ENCODE assay signal across 20 cellular contexts in the genomic region with DNA sequence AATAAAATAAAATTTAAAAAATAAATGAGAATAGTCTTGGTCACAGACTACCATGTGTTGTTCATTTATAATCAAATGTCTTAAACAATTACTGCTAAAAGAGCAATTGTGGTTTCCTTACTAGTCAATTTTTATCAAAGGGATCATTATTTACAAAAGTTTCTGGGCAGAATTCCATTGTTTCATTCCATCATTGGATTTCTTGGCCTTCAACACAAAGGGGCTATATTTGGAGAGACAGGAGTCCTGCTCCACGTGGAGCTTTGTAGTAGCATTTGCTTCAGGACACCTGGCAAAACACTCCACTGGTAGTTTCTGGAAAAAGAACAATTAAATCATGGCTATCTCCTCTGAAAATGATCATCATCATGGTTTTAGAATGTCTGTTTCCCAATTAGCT. TPM values are rescaled to one million over a fixed set of nuclear protein-coding genes. Genes with fewer than 3 reads are reported as not detected.
DNase-seq lines count a peak whose midpoint lies in the region; ATAC-seq, FAIRE-seq and TF ChIP-seq lines count a peak whose summit lies in the region.
"Had no signal": no experiment of that assay in that cellular context is flagged by ENCODE, and none has a peak within 500 bp of the region (broad histone marks: within the 10 kb centered on the region; RNA-seq: fewer than 3 reads in every experiment).

No MANE protein-coding gene starts in this region.

- no peaks in the 10 kb centered on the region for H4K20me1 ChIP-seq in endothelial cell of umbilical vein (replicated peaks; ENCODE audit: control insufficient read depth, extremely low read depth, insufficient read depth, low read length)

- H3K27me3 ChIP-seq in endothelial cell of umbilical vein (ENCODE audit: control insufficient read depth in 2 of 2, insufficient read depth in 2 of 2, low read length in 2 of 2) (no peaks in the 10 kb centered on the region), thyroid gland (no peaks in the 10 kb centered on the region)
- H3K27me3 ChIP-seq: BE2C, SJSA1 had no signal

- no peak for FAIRE-seq in endothelial cell of umbilical vein (lab: Jason Lieb, UNC)
- FAIRE-seq: D721Med, G401.6 had no signal

- H3K27ac ChIP-seq in endothelial cell of umbilical vein (ENCODE audit: insufficient read depth, low read depth, low read length) (no peak overlapping the region), thyroid gland (peak overlapping the region in 2 of 3 donors; percentile 12 to 27)
- H3K27ac ChIP-seq: PC-9, SJSA1 had no signal

- peak; percentile 49 for DNase-seq in RPMI7951 (ENCODE audit: low read depth)
- DNase-seq in endothelial cell of umbilical vein (ENCODE audit: low read depth, low spot score) = peak; percentile 19
- DNase-seq in lung microvascular endothelial cell (ENCODE audit: low read depth in 2 of 2) = peak; percentile 4 to 5
- no peak for DNase-seq in thyroid gland
- DNase-seq in activated naive CD8-positive, alpha-beta T cell treated with anti-CD3 and anti-CD28 coated beads, Interleukin-2, amount 50 U/mL, for 24 hours = no peak
- DNase-seq in COLO829 (ENCODE audit: low spot score) = no peak
- DNase-seq in stimulated activated naive B cell treated with anti-CD40 and anti-IgM and Interleukin-4, amounts not matched to agents 10 μg/mL and 1 μg/mL and 100 μg/mL, for 72 hours = no peak
- DNase-seq: ACHN; BE2C; CD8-positive, alpha-beta T cell; DMS79 treated with DMSO at 0.1 percent for 48 hours; NCI-H1417 treated with DMSO at 0.1 percent for 48 hours; NCI-H2029 treated with DMSO at 0.1 percent for 48 hours; NCI-H774; PC-9 had no signal

- H3K9me1 ChIP-seq in endothelial cell of umbilical vein (replicated peaks; ENCODE audit: control insufficient read depth, extremely low read depth, insufficient read depth, low read length) = no peaks in the 10 kb centered on the region

- H3K79me2 ChIP-seq in endothelial cell of umbilical vein (ENCODE audit: control insufficient read depth, insufficient read depth, low read length) = no peaks in the 10 kb centered on the region

- ATAC-seq in activated naive CD8-positive, alpha-beta T cell treated with anti-CD3 and anti-CD28 coated beads, Interleukin-2, amount 50 U/mL, for 24 hours = no peak
- ATAC-seq in stimulated activated naive B cell treated with anti-CD40 and anti-IgM and Interleukin-4, amounts not matched to agents 10 μg/mL and 1 μg/mL and 100 μg/mL, for 72 hours (replicated peaks) = no peak
- ATAC-seq: CD8-positive, alpha-beta T cell had no signal

- no peak overlapping the region for H2AFZ ChIP-seq in endothelial cell of umbilical vein (ENCODE audit: low read depth, low read length)
- H2AFZ ChIP-seq: PC-9 had no signal

- H3K36me3 Mint-ChIP-seq in activated naive CD8-positive, alpha-beta T cell treated with anti-CD3 and anti-CD28 coated beads, Interleukin-2, amount 50 U/mL, for 24 hours (ENCODE audit: low read depth) = no peaks in the 10 kb centered on the region
- peaks cover 0 to 3% of the 10 kb centered on the region in 2 donors for H3K36me3 Mint-ChIP-seq in stimulated activated naive B cell treated with anti-CD40 and anti-IgM and Interleukin-4, amounts not matched to agents 10 μg/mL and 1 μg/mL and 100 μg/mL, for 72 hours
- H3K36me3 Mint-ChIP-seq: CD8-positive, alpha-beta T cell; IgD-negative memory B cell had no signal

- intact Hi-C loops in endothelial cell of umbilical vein (cut with micrococcal nuclease) (no loop called here), thyroid gland (cut with DNase I) (no loop called here)

- H3K9ac ChIP-seq in endothelial cell of umbilical vein (replicated peaks; ENCODE audit: extremely low read depth, insufficient read depth, low read length) = no peak overlapping the region

- H3K4me1 ChIP-seq in endothelial cell of umbilical vein (ENCODE audit: control insufficient read depth, extremely low read depth, insufficient read depth, low read length) (peaks cover 3% of the 10 kb centered on the region), thyroid gland (peaks cover 12 to 14% of the 10 kb centered on the region in 2 donors)
- H3K4me1 ChIP-seq: BE2C, HAP-1 had no signal

- dilution Hi-C loops in endothelial cell of umbilical vein (cut with MboI; ENCODE audit: extremely low pct_ligation_motif_present, low sequenced_read_pairs) = no loop called here

- peaks cover 9% of the 10 kb centered on the region for H3K9me3 Mint-ChIP-seq in activated naive CD8-positive, alpha-beta T cell treated with anti-CD3 and anti-CD28 coated beads, Interleukin-2, amount 50 U/mL, for 24 hours
- H3K9me3 Mint-ChIP-seq in stimulated activated naive B cell treated with anti-CD40 and anti-IgM and Interleukin-4, amounts not matched to agents 10 μg/mL and 1 μg/mL and 100 μg/mL, for 72 hours = peaks cover 4 to 9% of the 10 kb centered on the region in 2 donors

- H3K36me3 ChIP-seq in endothelial cell of umbilical vein (ENCODE audit: control insufficient read depth in 2 of 2, extremely low read depth in 1 of 2, insufficient read depth in 2 of 2, low read length in 2 of 2) = no peaks in the 10 kb centered on the region
- no peaks in the 10 kb centered on the region for H3K36me3 ChIP-seq in thyroid gland
- H3K36me3 ChIP-seq: BE2C, HAP-1, SJSA1 had no signal

- no peak overlapping the region for H3K4me3 ChIP-seq in endothelial cell of umbilical vein (replicated peaks in 1 of 3; ENCODE audit: insufficient read depth in 1 of 3, low read depth in 1 of 3, low read length in 3 of 3)
- no peak overlapping the region for H3K4me3 ChIP-seq in thyroid gland (replicated peaks in 1 of 3)
- H3K4me3 ChIP-seq: HAP-1, PC-9, SJSA1 had no signal

- peaks cover 7% of the 10 kb centered on the region for H3K27me3 Mint-ChIP-seq in activated naive CD8-positive, alpha-beta T cell treated with anti-CD3 and anti-CD28 coated beads, Interleukin-2, amount 50 U/mL, for 24 hours
- peaks cover 0 to 8% of the 10 kb centered on the region in 2 donors for H3K27me3 Mint-ChIP-seq in stimulated activated naive B cell treated with anti-CD40 and anti-IgM and Interleukin-4, amounts not matched to agents 10 μg/mL and 1 μg/mL and 100 μg/mL, for 72 hours

- no TSS peak for BruUV-seq in endothelial cell of umbilical vein (replicated peaks; lab: Mats Ljungman, UMichigan)

- POLR2A ChIA-PET in endothelial cell of umbilical vein (lab: Charles Lee) = no interaction called here

- no peak overlapping the region for H3K4me2 ChIP-seq in endothelial cell of umbilical vein (ENCODE audit: insufficient read depth, low read length)
- H3K4me2 ChIP-seq: PC-9 had no signal

- CTCF ChIA-PET in endothelial cell of umbilical vein (lab: Charles Lee) = interaction anchor here (0.7 to 1.2 kb wide), 2 partner anchors 12 to 239 kb away, joined by 3 read pairs; no protein-coding TSS in a partner anchor

- TF ChIP-seq CTCF in endothelial cell of umbilical vein (IDR thresholded peaks at IDR 0.05; ENCODE audit: extremely low read depth in 1 of 2, insufficient read depth in 1 of 2, low read depth in 1 of 2, low read length in 2 of 2) (no peak), thyroid gland (IDR thresholded peaks at IDR 0.05) (no peak)

- TF ChIP-seq POLR2A in endothelial cell of umbilical vein (IDR thresholded peaks at IDR 0.05; ENCODE audit: low read depth, low read length) (no peak), thyroid gland (IDR thresholded peaks at IDR 0.05) (no peak)

- no peak overlapping the region for H3K27ac Mint-ChIP-seq in activated naive CD8-positive, alpha-beta T cell treated with anti-CD3 and anti-CD28 coated beads, Interleukin-2, amount 50 U/mL, for 24 hours
- no peak overlapping the region for H3K27ac Mint-ChIP-seq in stimulated activated naive B cell treated with anti-CD40 and anti-IgM and Interleukin-4, amounts not matched to agents 10 μg/mL and 1 μg/mL and 100 μg/mL, for 72 hours
- H3K27ac Mint-ChIP-seq: CD8-positive, alpha-beta T cell; IgD-negative memory B cell had no signal

- 13 to 25% methylated on average over 1 of the region's 1 CpG for WGBS in thyroid gland, 2 donors

- H3K9me3 ChIP-seq in endothelial cell of umbilical vein (replicated peaks; ENCODE audit: control insufficient read depth, insufficient read depth, low read length) (no peaks in the 10 kb centered on the region), thyroid gland (no peaks in the 10 kb centered on the region)
- H3K9me3 ChIP-seq: BE2C, HAP-1, SJSA1 had no signal

- no peak overlapping the region for H3K4me3 Mint-ChIP-seq in activated naive CD8-positive, alpha-beta T cell treated with anti-CD3 and anti-CD28 coated beads, Interleukin-2, amount 50 U/mL, for 24 hours
- H3K4me3 Mint-ChIP-seq in stimulated activated naive B cell treated with anti-CD40 and anti-IgM and Interleukin-4, amounts not matched to agents 10 μg/mL and 1 μg/mL and 100 μg/mL, for 72 hours = no peak overlapping the region
- H3K4me3 Mint-ChIP-seq: CD8-positive, alpha-beta T cell; IgD-negative memory B cell had no signal

- no peaks in the 10 kb centered on the region for H3K4me1 Mint-ChIP-seq in activated naive CD8-positive, alpha-beta T cell treated with anti-CD3 and anti-CD28 coated beads, Interleukin-2, amount 50 U/mL, for 24 hours
- H3K4me1 Mint-ChIP-seq in stimulated activated naive B cell treated with anti-CD40 and anti-IgM and Interleukin-4, amounts not matched to agents 10 μg/mL and 1 μg/mL and 100 μg/mL, for 72 hours = peaks cover 0 to 4% of the 10 kb centered on the region in 2 donors

TF ChIP-seq in endothelial cell of umbilical vein, 7 proteins besides CTCF, POLR2A, EP300 and RAD21 (continues in another document):
- no peak for TF ChIP-seq GATA2 (IDR thresholded peaks at IDR 0.05; ENCODE audit: insufficient read depth, insufficient read length, low read depth, low read length)
- TF ChIP-seq MYC (IDR thresholded peaks at IDR 0.05; ENCODE audit: low read depth, low read length) = no peak
- TF ChIP-seq JUN (IDR thresholded peaks at IDR 0.05; ENCODE audit: borderline replicate concordance, insufficient read depth, insufficient read length, low read depth) = no peak
- no peak for TF ChIP-seq EZH2 (IDR thresholded peaks at IDR 0.05; ENCODE audit: borderline replicate concordance, low read depth, low read length, severe bottlenecking)
- no peak for TF ChIP-seq FOS (IDR thresholded peaks at IDR 0.05; ENCODE audit: borderline replicate concordance, insufficient read depth, low read length)

RNA-seq across cellular contexts. Expression of gene STARD13, which starts 22.3 kb away (rescaled TPM):
- total RNA-seq in RPMI7951 (2014; rRNA removed; shearing (Covaris generic)) = 8.3 and 10.6 TPM in 2 replicates
- total RNA-seq in endothelial cell of umbilical vein (41.1 and 47.7 TPM in 2 replicates), lung microvascular endothelial cell (16.3 and 23.6 TPM in 2 replicates), thyroid gland (100 to 1,000 TPM in 1 of 4 donors, 10 to 100 TPM in 3; 52.0 to 114 (median 89.2) TPM)
- 8.0 and 11.0 TPM in 2 replicates for polyA plus RNA-seq in endothelial cell of umbilical vein
- polyA plus RNA-seq in endothelial cell of umbilical vein (2011; cell fraction: cytosol; rRNA removed) = 13.2 and 15.3 TPM in 2 replicates
- polyA plus RNA-seq in endothelial cell of umbilical vein (2011; cell fraction: nucleus; rRNA removed) = 59.5 and 61.4 TPM in 2 replicates
- polyA plus RNA-seq in endothelial cell of umbilical vein (2012) = 22.6 and 22.8 TPM in 2 replicates
- polyA minus RNA-seq in endothelial cell of umbilical vein = 107 and 123 TPM in 2 replicates
- polyA minus RNA-seq in endothelial cell of umbilical vein (2011; cell fraction: cytosol; rRNA and poly(A)+ RNA removed) = 2.3 TPM
- 324 and 411 TPM in 2 replicates for polyA minus RNA-seq in endothelial cell of umbilical vein (2011; cell fraction: nucleus; rRNA and poly(A)+ RNA removed)
- total RNA-seq: CD8-positive, alpha-beta T cell had no signal
- polyA plus RNA-seq: IgD-negative memory B cell had no signal

Comparison
In these comparisons a context has a peak if more than half of its experiments do, and no peak if none do; other contexts are left out.
1. DNase-seq: peak in RPMI7951 (single experiment), endothelial cell of umbilical vein (single experiment) and lung microvascular endothelial cell (2 of 2); none in thyroid gland (0 of 2), activated naive CD8-positive, alpha-beta T cell treated with anti-CD3 and anti-CD28 coated beads, Interleukin-2, amount 50 U/mL, for 24 hours (single experiment), COLO829 (single experiment) and stimulated activated naive B cell treated with anti-CD40 and anti-IgM and Interleukin-4, amounts not matched to agents 10 μg/mL and 1 μg/mL and 100 μg/mL, for 72 hours (single experiment).